In genomic region chr6:16471222-16471784, GRCh38 we compare ENCODE assay signal across 1 cellular context.
TF ChIP-seq lines count a peak whose summit lies in the region.

No MANE protein-coding gene starts in this region.

TF ChIP-seq in GM12878, 131 proteins besides CTCF, POLR2A, EP300 and RAD21 (continued from another document and continues in another):
- TF ChIP-seq CUX1 (IDR thresholded peaks at IDR 0.05; ENCODE audit: insufficient replicate concordance, low read depth, low read length): no peak
- TF ChIP-seq SP1 (IDR thresholded peaks at IDR 0.05; ENCODE audit: low read depth, low read length): peak; percentile 62
- peak; percentile 63; the same call in 1 of the 2 replicates for TF ChIP-seq CREB1 (IDR thresholded peaks at IDR 0.05; ENCODE audit: low read depth)
- no peak for TF ChIP-seq CBX5 (IDR thresholded peaks at IDR 0.05; ENCODE audit: low read depth)
- no peak for TF ChIP-seq ZNF274 (IDR thresholded peaks at IDR 0.05; ENCODE audit: insufficient read depth, insufficient read length)
- no peak for TF ChIP-seq IRF5 (IDR thresholded peaks at IDR 0.05; ENCODE audit: borderline replicate concordance)
- 0 out of 2 replicates have a peak, but pooled peaks have one; percentile 33 for TF ChIP-seq STAT1 (conservative IDR thresholded peaks at IDR 0.05)
- no peak for TF ChIP-seq BCLAF1 (IDR thresholded peaks at IDR 0.05)
- no peak for TF ChIP-seq FOXK2 (IDR thresholded peaks at IDR 0.05)
- TF ChIP-seq PKNOX1 (IDR thresholded peaks at IDR 0.05): peak; percentile 80
- TF ChIP-seq HSF1 (IDR thresholded peaks at IDR 0.05; ENCODE audit: low read depth, low read length): no peak
- TF ChIP-seq CBFB (IDR thresholded peaks at IDR 0.05; ENCODE audit: low read depth): no peak
- TF ChIP-seq HDAC2 (IDR thresholded peaks at IDR 0.05): no peak
- no peak; the same call in 1 of the 2 replicates for TF ChIP-seq MTA3 (IDR thresholded peaks at IDR 0.05; ENCODE audit: borderline replicate concordance, low read length)
- no peak for TF ChIP-seq SUPT20H (IDR thresholded peaks at IDR 0.05; ENCODE audit: borderline replicate concordance, control insufficient read depth, low read depth, low read length)
- TF ChIP-seq TARDBP (IDR thresholded peaks at IDR 0.05; ENCODE audit: borderline replicate concordance): no peak
- TF ChIP-seq E2F4 (IDR thresholded peaks at IDR 0.05; ENCODE audit: low read depth, low read length): no peak
- no peak for TF ChIP-seq ASH2L (IDR thresholded peaks at IDR 0.05; ENCODE audit: borderline replicate concordance, low read depth)
- no peak for TF ChIP-seq ELK1 (IDR thresholded peaks at IDR 0.05; ENCODE audit: low read depth, low read length)
- no peak for TF ChIP-seq RCOR1 (conservative IDR thresholded peaks at IDR 0.05; ENCODE audit: low read depth, low read length)
- no peak for TF ChIP-seq NFXL1 (IDR thresholded peaks at IDR 0.05; ENCODE audit: borderline replicate concordance)
- TF ChIP-seq JUNB (IDR thresholded peaks at IDR 0.05): peak; percentile 77
- peak; percentile 4; the same call in 1 of the 2 replicates for TF ChIP-seq USF2 (IDR thresholded peaks at IDR 0.05; ENCODE audit: borderline replicate concordance, low read depth, low read length)
- no peak; the same call in 1 of the 2 replicates for TF ChIP-seq RELB (IDR thresholded peaks at IDR 0.05; ENCODE audit: low read depth)
- TF ChIP-seq KLF5 (IDR thresholded peaks at IDR 0.05; ENCODE audit: partially characterized antibody): peak; percentile 33
- no peak for TF ChIP-seq YBX1 (IDR thresholded peaks at IDR 0.05)
- no peak for TF ChIP-seq FOS (IDR thresholded peaks at IDR 0.05; ENCODE audit: borderline replicate concordance, extremely low read depth, insufficient read length)
- TF ChIP-seq GABPA (IDR thresholded peaks at IDR 0.05; ENCODE audit: low read depth): no peak
- peak; percentile 81; the same call in 1 of the 2 replicates for TF ChIP-seq NR2F1 (conservative IDR thresholded peaks at IDR 0.05)
- no peak for TF ChIP-seq RELA (IDR thresholded peaks at IDR 0.05; ENCODE audit: borderline replicate concordance, partially characterized antibody)
- TF ChIP-seq ZBTB40 (IDR thresholded peaks at IDR 0.05; ENCODE audit: borderline replicate concordance): no peak
- TF ChIP-seq TBL1XR1 (IDR thresholded peaks at IDR 0.05; ENCODE audit: low read depth, low read length): no peak; the same call in 1 of the 2 replicates
